Comparison of ENCODE assay signal across 1 cellular context in the genomic region with DNA sequence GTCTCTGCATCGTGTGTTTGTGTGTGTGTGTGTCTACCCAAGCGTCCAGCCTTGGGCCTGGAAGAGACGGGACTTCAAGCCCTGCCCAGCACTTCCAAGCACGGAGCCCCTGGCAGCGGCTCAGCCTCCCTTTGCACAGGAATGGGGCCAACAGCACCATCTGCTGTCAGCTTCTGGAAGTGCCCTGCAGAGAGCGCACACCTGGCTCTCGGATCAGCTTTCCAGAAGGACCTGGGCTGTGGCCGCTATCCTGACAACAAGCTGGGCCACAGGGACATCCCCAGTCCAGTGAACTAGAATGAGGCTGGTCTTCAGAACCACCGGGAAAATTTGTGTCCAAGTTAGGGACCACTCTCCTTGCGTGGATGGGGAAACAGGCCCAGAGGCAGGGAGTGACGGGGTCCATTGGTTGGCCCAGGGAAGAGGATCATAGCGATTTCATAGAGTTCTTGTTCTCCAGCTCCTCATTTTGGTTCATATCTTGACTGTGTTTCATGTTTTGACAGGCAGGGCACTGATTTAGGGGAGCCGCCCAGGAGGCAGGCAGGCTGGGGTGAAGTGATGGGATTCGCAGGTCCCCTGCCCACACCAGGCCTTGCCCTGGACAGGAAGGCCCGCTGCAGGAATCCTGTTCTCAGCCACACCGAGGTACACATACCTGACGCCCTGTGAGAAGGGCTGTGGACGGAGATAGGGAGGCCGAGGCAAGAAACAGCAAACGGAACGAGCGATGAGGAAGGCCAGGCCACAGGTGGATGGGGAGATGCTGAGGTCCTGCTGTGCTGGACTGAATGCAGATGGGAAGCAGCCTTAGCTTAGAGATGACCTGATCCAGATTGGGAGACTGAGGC.
TF ChIP-seq lines count a peak whose summit lies in the region.

No MANE protein-coding gene starts in this region.

TF ChIP-seq in liver, 16 proteins besides CTCF, POLR2A, EP300 and RAD21 (continued from another document):
- no peak for TF ChIP-seq ATF3 (IDR thresholded peaks at IDR 0.05)
- no peak for TF ChIP-seq FOXA2 (IDR thresholded peaks at IDR 0.05)
- TF ChIP-seq YY1 (IDR thresholded peaks at IDR 0.05) = no peak
- TF ChIP-seq GABPA (IDR thresholded peaks at IDR 0.05 in 1 of 2, conservative IDR thresholded peaks at IDR 0.05 in 1 of 2) = no peak
- TF ChIP-seq TAF1 (conservative IDR thresholded peaks at IDR 0.05) = no peak
TF ChIP-seq in liver: peak in this region for 0.
